Comparison of ENCODE assay signal across 8 cellular contexts in genomic region chr10:113961261-113961938, GRCh38.
A peak's percentile ranks its signal among the peaks of the same experiment; 100 is the strongest.
DNase-seq lines count a peak whose midpoint lies in the region; ATAC-seq and TF ChIP-seq lines count a peak whose summit lies in the region.

No MANE protein-coding gene starts in this region.

- H3K27ac Mint-ChIP-seq in T-helper 2 cell treated with Interferon-gamma antibody and Interleukin-4, amounts not matched to agents 5 μg/mL and 100 μg/mL, for 36 hours: peak overlapping the region; percentile 85
- H3K27ac Mint-ChIP-seq in effector memory CD8-positive, alpha-beta T cell: peak overlapping the region; percentile 92 to 96

- 85% methylated on average over 11 of the region's 11 CpGs for WGBS in aorta, 2 donors

- CTCF ChIA-PET in HEK293T (lab: Yijun Ruan, JAX): interaction anchor here (1.1 kb wide), 1 partner anchor 16 kb away, joined by 3 read pairs; no protein-coding TSS in a partner anchor

- ATAC-seq in HG03103 (IDR thresholded peaks at IDR 0.05; ENCODE audit: low read depth, unreplicated experiment): peak; percentile 47
- peak; percentile 79 for ATAC-seq in effector memory CD8-positive, alpha-beta T cell (replicated peaks)
- ATAC-seq in aorta (ENCODE audit: low FRiP score): no peak

- no peaks in the 10 kb centered on the region for H3K36me3 ChIP-seq in aorta (ENCODE audit: control insufficient read depth in 1 of 2, insufficient read depth in 2 of 2, low read length in 1 of 2)

- H3K9me3 ChIP-seq in aorta (ENCODE audit: control insufficient read depth, low read length): no peaks in the 10 kb centered on the region

- no peaks in the 10 kb centered on the region for H3K27me3 ChIP-seq in aorta (ENCODE audit: control insufficient read depth in 1 of 2, insufficient read depth in 2 of 2, low read length in 1 of 2)

- H3K27me3 Mint-ChIP-seq in T-helper 2 cell treated with Interferon-gamma antibody and Interleukin-4, amounts not matched to agents 5 μg/mL and 100 μg/mL, for 36 hours (ENCODE audit: low read depth): peaks cover 19% of the 10 kb centered on the region
- no peaks in the 10 kb centered on the region for H3K27me3 Mint-ChIP-seq in effector memory CD8-positive, alpha-beta T cell

- POLR2A ChIA-PET in HEK293T (lab: Yijun Ruan, JAX): no interaction called here

- intact Hi-C loops in aorta (cut with DNase I): no loop called here

- no peaks in the 10 kb centered on the region for H3K9me3 Mint-ChIP-seq in T-helper 2 cell treated with Interferon-gamma antibody and Interleukin-4, amounts not matched to agents 5 μg/mL and 100 μg/mL, for 36 hours
- peaks cover 0 to 1% of the 10 kb centered on the region in 2 donors for H3K9me3 Mint-ChIP-seq in effector memory CD8-positive, alpha-beta T cell

- DNase-seq in NCI-H187 (lab: John Stamatoyannopoulos, UW): peak; percentile 7 to 21
- DNase-seq in NCI-H187 treated with DMSO at 0.1 percent for 48 hours (lab: John Stamatoyannopoulos, UW): no peak
- peak; percentile 79 for DNase-seq in T-helper 2 cell treated with Interferon-gamma antibody and Interleukin-4, amounts not matched to agents 5 μg/mL and 100 μg/mL, for 36 hours (ENCODE audit: low spot score)
- peak; percentile 70 to 74 (median 70) for DNase-seq in effector memory CD8-positive, alpha-beta T cell
- peak; percentile 56 for DNase-seq in stimulated activated naive CD4-positive, alpha-beta T cell treated with Interleukin-2 at 50 U/mL for 16 hours (lab: John Stamatoyannopoulos, UW)
- DNase-seq in aorta: no peak
- DNase-seq in HEK293T (ENCODE audit: extremely low spot score): no peak

- peaks cover 2% of the 10 kb centered on the region for H3K36me3 Mint-ChIP-seq in T-helper 2 cell treated with Interferon-gamma antibody and Interleukin-4, amounts not matched to agents 5 μg/mL and 100 μg/mL, for 36 hours (ENCODE audit: low read depth)
- peaks cover 17% of the 10 kb centered on the region for H3K36me3 Mint-ChIP-seq in effector memory CD8-positive, alpha-beta T cell (ENCODE audit: insufficient read depth)

- H3K4me3 ChIP-seq in aorta (ENCODE audit: low read length in 2 of 2): no peak overlapping the region

- peaks cover 2 to 3% of the 10 kb centered on the region in 2 donors for H3K4me1 ChIP-seq in aorta (ENCODE audit: control insufficient read depth in 1 of 2, insufficient read depth in 2 of 2, low read length in 2 of 2)

- H3K27ac ChIP-seq in aorta (ENCODE audit: low read depth in 1 of 2, low read length in 2 of 2): no peak overlapping the region

- peaks cover 44% of the 10 kb centered on the region for H3K4me1 Mint-ChIP-seq in T-helper 2 cell treated with Interferon-gamma antibody and Interleukin-4, amounts not matched to agents 5 μg/mL and 100 μg/mL, for 36 hours (ENCODE audit: low read depth)
- H3K4me1 Mint-ChIP-seq in effector memory CD8-positive, alpha-beta T cell (ENCODE audit: low read depth in 2 of 2): peaks cover 27 to 41% of the 10 kb centered on the region in 2 donors

- H3K4me3 Mint-ChIP-seq in T-helper 2 cell treated with Interferon-gamma antibody and Interleukin-4, amounts not matched to agents 5 μg/mL and 100 μg/mL, for 36 hours: peak overlapping the region; percentile 72
- H3K4me3 Mint-ChIP-seq in effector memory CD8-positive, alpha-beta T cell: peak overlapping the region; percentile 66 to 75

TF ChIP-seq in HEK293T, 16 proteins besides CTCF, POLR2A, EP300 and RAD21:
- TF ChIP-seq TARDBP (IDR thresholded peaks at IDR 0.05) (no peak), SUZ12 (IDR thresholded peaks at IDR 0.05) (no peak), ARNT (IDR thresholded peaks at IDR 0.05) (no peak), CTBP1 (IDR thresholded peaks at IDR 0.05; ENCODE audit: borderline replicate concordance) (no peak), HDGF (IDR thresholded peaks at IDR 0.05; ENCODE audit: borderline replicate concordance) (no peak), LEF1 (IDR thresholded peaks at IDR 0.05; ENCODE audit: borderline replicate concordance) (no peak), FOXA1 (IDR thresholded peaks at IDR 0.05) (no peak)

Comparison
In these comparisons a context has a peak if more than half of its experiments do, and no peak if none do; other contexts are left out.
1. DNase-seq: peak in NCI-H187 (2 of 2), T-helper 2 cell treated with Interferon-gamma antibody and Interleukin-4, amounts not matched to agents 5 μg/mL and 100 μg/mL, for 36 hours (single experiment), effector memory CD8-positive, alpha-beta T cell (3 of 3) and stimulated activated naive CD4-positive, alpha-beta T cell treated with Interleukin-2 at 50 U/mL for 16 hours (single experiment); none in NCI-H187 treated with DMSO at 0.1 percent for 48 hours (single experiment), aorta (0 of 2) and HEK293T (single experiment).